21 cellular contexts compared by ENCODE assay signal in genomic region chr17:10623786-10624338, GRCh38.
"Had no signal": no experiment of that assay in that cellular context is flagged by ENCODE, and none has a peak within 500 bp of the region (broad histone marks: within the 10 kb centered on the region; RNA-seq: fewer than 3 reads in every experiment).

No MANE protein-coding gene starts in this region.

- H2AFZ ChIP-seq: parathyroid adenoma had no signal

- H3K4me2 ChIP-seq: SK-N-SH, smooth muscle cell had no signal

- ATAC-seq: activated CD4-positive, CD25-positive, alpha-beta regulatory T cell treated with anti-CD3 and anti-CD28 coated beads, Interleukin-2, amount 50 U/mL, for 24 hours; body of pancreas; heart right ventricle; left lung; right lobe of liver; stimulated activated naive B cell treated with anti-CD40 and anti-IgM and Interleukin-4, amounts not matched to agents 10 μg/mL and 1 μg/mL and 100 μg/mL, for 72 hours had no signal

- H3K9ac ChIP-seq: parathyroid adenoma, SK-N-SH had no signal

- H3K36me3 ChIP-seq: heart right ventricle, left lung, right lobe of liver had no signal

- H3K9me3 ChIP-seq: body of pancreas, heart right ventricle, left lung, right lobe of liver, SK-N-SH, testis had no signal

- H3K4me3 ChIP-seq: body of pancreas, heart right ventricle, left lung, lung, right lobe of liver, smooth muscle cell, testis had no signal

- H3K27me3 ChIP-seq: body of pancreas, left lung, right lobe of liver, testis had no signal

- H3K4me1 ChIP-seq: heart right ventricle, left lung, parathyroid adenoma, right lobe of liver had no signal

- DNase-seq: activated CD4-positive, alpha-beta memory T cell treated with anti-CD3 and anti-CD28 coated beads, Interleukin-2, amount 10 ng/mL, durations not matched to agents 7 days and 5 days; activated CD4-positive, alpha-beta T cell treated with anti-CD3 and anti-CD28 coated beads, Interleukin-2, amount 10 ng/mL, durations not matched to agents 24 days and 14 days; activated gamma-delta T cell treated with Interleukin-2 at 50 U/mL for 16 hours; anterior cingulate cortex; body of pancreas; caudate nucleus; effector CD4-positive, alpha-beta T cell; heart right ventricle; left lung; nephron progenitor cell; nucleus accumbens; right lobe of liver; SK-N-SH; stimulated activated CD4-positive, alpha-beta T cell treated with anti-CD3 and anti-CD28 coated beads, Interleukin-2, amount 100 ng/mL, for 48 hours; stimulated activated CD8-positive, alpha-beta memory T cell treated with anti-CD3 and anti-CD28 coated beads, Interleukin-4, amount 100 ng/mL, for 48 hours; stimulated activated naive B cell treated with anti-CD40 and anti-IgM and Interleukin-4, amounts not matched to agents 10 μg/mL and 1 μg/mL and 100 μg/mL, for 72 hours; testis had no signal

- H3K27ac ChIP-seq: body of pancreas, heart right ventricle, left lung, parathyroid adenoma, right lobe of liver, testis had no signal
